Comparison of ENCODE assay signal across 9 cellular contexts in genomic region chr1:43435146-43436145, GRCh38. TPM values are rescaled to one million over a fixed set of nuclear protein-coding genes. Genes with fewer than 3 reads are reported as not detected.
DNase-seq lines count a peak whose midpoint lies in the region; ATAC-seq and TF ChIP-seq lines count a peak whose summit lies in the region.
"Had no signal": no experiment of that assay in that cellular context is flagged by ENCODE, and none has a peak within 500 bp of the region (broad histone marks: within the 10 kb centered on the region; RNA-seq: fewer than 3 reads in every experiment).

No MANE protein-coding gene starts in this region.

- H3K27me3 Mint-ChIP-seq in T-cell, result no peaks in the 10 kb centered on the region
- no peaks in the 10 kb centered on the region for H3K27me3 Mint-ChIP-seq in naive thymus-derived CD8-positive, alpha-beta T cell

- H3K27ac Mint-ChIP-seq in T-cell, result peak overlapping the region; percentile 40 to 46
- H3K27ac Mint-ChIP-seq in naive thymus-derived CD8-positive, alpha-beta T cell, result peak overlapping the region in 6 of 10 donors; percentile 22 to 86 (median 64)

- no peak for TF ChIP-seq CTCF in AG09319 (IDR thresholded peaks at IDR 0.05; ENCODE audit: low read depth, low read length)
- TF ChIP-seq CTCF in fibroblast of villous mesenchyme (IDR thresholded peaks at IDR 0.05; ENCODE audit: insufficient read depth, low read depth, low read length), result no peak

- H3K36me3 Mint-ChIP-seq in T-cell, result peaks cover 46% of the 10 kb centered on the region
- peaks cover 0 to 70% (median 10%) of the 10 kb centered on the region in 3 donors for H3K36me3 Mint-ChIP-seq in naive thymus-derived CD8-positive, alpha-beta T cell

- CTCF ChIA-PET in T-cell (lab: Charles Lee), result interaction anchor here in 1 of 2 donors (0.6 kb wide), 1 partner anchor 197 kb away, joined by 3 read pairs; no protein-coding TSS in a partner anchor

- no peaks in the 10 kb centered on the region for H3K4me1 Mint-ChIP-seq in T-cell
- peaks cover 0 to 7% (median 0%) of the 10 kb centered on the region in 4 donors for H3K4me1 Mint-ChIP-seq in naive thymus-derived CD8-positive, alpha-beta T cell

- no peak overlapping the region for H3K4me3 Mint-ChIP-seq in T-cell
- no peak overlapping the region for H3K4me3 Mint-ChIP-seq in naive thymus-derived CD8-positive, alpha-beta T cell

- DNase-seq in AG09319 (ENCODE audit: extremely low read depth, low read depth), result peak; percentile 62
- no peak for DNase-seq in T-cell
- peak; percentile 74 for DNase-seq in fibroblast of villous mesenchyme (ENCODE audit: low read depth)
- no peak for DNase-seq in naive thymus-derived CD8-positive, alpha-beta T cell
- DNase-seq in NOMO-1 (lab: John Stamatoyannopoulos, UW; ENCODE audit: unreplicated experiment in 2 of 2), result no peak
- DNase-seq in DMS153 treated with DMSO at 0.1 percent for 48 hours (lab: John Stamatoyannopoulos, UW; ENCODE audit: unreplicated experiment), result no peak
- DNase-seq: NCI-H526 had no signal

- no peak overlapping the region for H3K4me3 ChIP-seq in fibroblast of villous mesenchyme (ENCODE audit: low read depth, low read length)

- ATAC-seq in T-cell (replicated peaks in 1 of 4) (no peak), GM19395 (IDR thresholded peaks at IDR 0.05; ENCODE audit: unreplicated experiment) (no peak), HG02973 (IDR thresholded peaks at IDR 0.05; ENCODE audit: unreplicated experiment) (no peak)
- ATAC-seq in naive thymus-derived CD8-positive, alpha-beta T cell, result no peak

- POLR2A ChIA-PET in T-cell (lab: Charles Lee), result no interaction called here
- POLR2A ChIA-PET in naive thymus-derived CD8-positive, alpha-beta T cell (lab: Charles Lee), result no interaction called here

- H3K9me3 Mint-ChIP-seq in T-cell, result no peaks in the 10 kb centered on the region
- no peaks in the 10 kb centered on the region for H3K9me3 Mint-ChIP-seq in naive thymus-derived CD8-positive, alpha-beta T cell

RNA-seq across cellular contexts. Expression of gene HYI, which starts 18.3 kb away (rescaled TPM):
- total RNA-seq in T-cell, result 10 to 100 TPM; 14.9 to 27.4 (median 19.9) TPM
- 43.6 and 131 TPM in 2 replicates for total RNA-seq in fibroblast of villous mesenchyme
- 10 to 100 TPM; 17.5 to 18.9 TPM for total RNA-seq in naive thymus-derived CD8-positive, alpha-beta T cell
- 1 to 10 TPM; 2.4 to 4.8 (median 2.7) TPM for polyA plus RNA-seq in naive thymus-derived CD8-positive, alpha-beta T cell

RNA-seq across cellular contexts. Expression of gene SZT2, which starts 45.7 kb away (rescaled TPM):
- total RNA-seq in T-cell, result 100 to 1,000 TPM; 106 to 137 (median 130) TPM
- total RNA-seq in fibroblast of villous mesenchyme, result 35.4 and 38.7 TPM in 2 replicates
- 100 to 1,000 TPM; 133 to 138 TPM for total RNA-seq in naive thymus-derived CD8-positive, alpha-beta T cell
- 1 to 10 TPM; 2.1 to 7.9 (median 4.9) TPM for polyA plus RNA-seq in naive thymus-derived CD8-positive, alpha-beta T cell

RNA-seq across cellular contexts. Expression of gene MED8, which starts 45.8 kb away (rescaled TPM):
- total RNA-seq in T-cell, result 10 to 100 TPM; 11.4 to 32.9 (median 29.5) TPM
- 69.3 and 79.5 TPM in 2 replicates for total RNA-seq in fibroblast of villous mesenchyme
- total RNA-seq in naive thymus-derived CD8-positive, alpha-beta T cell, result 10 to 100 TPM; 28.5 to 29.8 TPM
- 10 to 100 TPM; 16.8 to 34.7 (median 30.6) TPM for polyA plus RNA-seq in naive thymus-derived CD8-positive, alpha-beta T cell

Comparison
In these comparisons a context has a peak if more than half of its experiments do, and no peak if none do; other contexts are left out.
1. DNase-seq: peak in AG09319 (single experiment) and fibroblast of villous mesenchyme (single experiment); none in T-cell (0 of 34), naive thymus-derived CD8-positive, alpha-beta T cell (0 of 10), NOMO-1 (0 of 2) and DMS153 treated with DMSO at 0.1 percent for 48 hours (single experiment).